Comparison of ENCODE assay signal across 14 cellular contexts in the genomic region with DNA sequence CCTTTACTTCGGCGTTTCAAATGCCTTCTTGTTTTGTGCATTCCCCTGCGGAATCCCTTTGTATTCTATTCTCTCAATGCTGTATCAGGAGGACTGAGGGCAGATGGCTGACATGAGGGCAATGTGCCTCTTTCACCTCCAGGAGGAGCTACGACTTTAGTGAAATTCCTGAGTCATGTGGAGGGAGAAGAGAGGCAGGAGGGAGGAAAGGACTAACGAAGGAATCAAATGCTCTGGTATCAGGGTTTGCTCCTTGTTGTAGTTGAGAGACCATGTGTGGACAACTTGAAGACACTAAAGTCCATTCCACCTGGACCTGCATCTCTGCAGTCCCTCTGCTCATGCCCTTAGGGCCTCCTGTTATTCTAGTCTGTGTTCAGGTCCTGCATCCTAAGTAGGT. TPM values are rescaled to one million over a fixed set of nuclear protein-coding genes. Genes with fewer than 3 reads are reported as not detected.
DNase-seq lines count a peak whose midpoint lies in the region; ATAC-seq, FAIRE-seq and TF ChIP-seq lines count a peak whose summit lies in the region.
"Had no signal": no experiment of that assay in that cellular context is flagged by ENCODE, and none has a peak within 500 bp of the region (broad histone marks: within the 10 kb centered on the region; RNA-seq: fewer than 3 reads in every experiment).

No MANE protein-coding gene starts in this region.

- peak; percentile 40 for TF ChIP-seq CTCF in endothelial cell (IDR thresholded peaks at IDR 0.05; ENCODE audit: unreplicated experiment)

- H3K36me3 Mint-ChIP-seq in endothelial cell (ENCODE audit: low read depth, unreplicated experiment), result no peaks in the 10 kb centered on the region
- H3K36me3 Mint-ChIP-seq in activated CD8-positive, alpha-beta memory T cell treated with anti-CD3 and anti-CD28 coated beads, Interleukin-2, amount 10 ng/mL, durations not matched to agents 7 days and 5 days, result no peaks in the 10 kb centered on the region

- no peaks in the 10 kb centered on the region for H3K27me3 ChIP-seq in small intestine (ENCODE audit: control insufficient read depth in 2 of 2, insufficient read depth in 2 of 2, low read length in 2 of 2)

- CTCF ChIA-PET in activated CD8-positive, alpha-beta memory T cell treated with anti-CD3 and anti-CD28 coated beads, Interleukin-2, amount 10 ng/mL, durations not matched to agents 7 days and 5 days (lab: Charles Lee), result interaction anchor here (0.7 to 1.2 kb wide), 3 partner anchors 23 to 514 kb away, joined by 3 to 6 read pairs (median 3); no protein-coding TSS in a partner anchor

- FAIRE-seq in small intestine (lab: Jason Lieb, UNC), result no peak
- FAIRE-seq: HTR-8/SVneo had no signal

- no peaks in the 10 kb centered on the region for H3K36me3 ChIP-seq in small intestine (ENCODE audit: control insufficient read depth in 2 of 2, insufficient read depth in 2 of 2, low read length in 2 of 2)
- H3K36me3 ChIP-seq: sigmoid colon, SJCRH30 had no signal

- H3K27ac ChIP-seq in small intestine (ENCODE audit: low read depth in 1 of 2, low read length in 1 of 2), result no peak overlapping the region
- H3K27ac ChIP-seq: sigmoid colon, SJCRH30 had no signal

- peaks cover 4% of the 10 kb centered on the region for H3K27me3 Mint-ChIP-seq in endothelial cell (ENCODE audit: unreplicated experiment)
- peaks cover 33% of the 10 kb centered on the region for H3K27me3 Mint-ChIP-seq in activated CD8-positive, alpha-beta memory T cell treated with anti-CD3 and anti-CD28 coated beads, Interleukin-2, amount 10 ng/mL, durations not matched to agents 7 days and 5 days

- no peaks in the 10 kb centered on the region for H3K9me3 ChIP-seq in small intestine (ENCODE audit: control insufficient read depth, low read depth)
- H3K9me3 ChIP-seq: sigmoid colon, SJCRH30 had no signal

- no peaks in the 10 kb centered on the region for H3K9me3 Mint-ChIP-seq in endothelial cell (ENCODE audit: unreplicated experiment)
- H3K9me3 Mint-ChIP-seq in activated CD8-positive, alpha-beta memory T cell treated with anti-CD3 and anti-CD28 coated beads, Interleukin-2, amount 10 ng/mL, durations not matched to agents 7 days and 5 days (ENCODE audit: low read depth), result no peaks in the 10 kb centered on the region
- H3K9me3 Mint-ChIP-seq: dendritic cell treated with granulocyte-macrophage colony-stimulating factor and Interleukin-4, amounts not matched to agents 40 ng/mL and 50 ng/mL, for 4 days had no signal

- no peak overlapping the region for H3K27ac Mint-ChIP-seq in endothelial cell (ENCODE audit: unreplicated experiment)
- H3K27ac Mint-ChIP-seq in activated CD8-positive, alpha-beta memory T cell treated with anti-CD3 and anti-CD28 coated beads, Interleukin-2, amount 10 ng/mL, durations not matched to agents 7 days and 5 days, result no peak overlapping the region
- H3K27ac Mint-ChIP-seq: dendritic cell treated with granulocyte-macrophage colony-stimulating factor and Interleukin-4, amounts not matched to agents 40 ng/mL and 50 ng/mL, for 4 days had no signal

- ATAC-seq in activated CD8-positive, alpha-beta memory T cell treated with anti-CD3 and anti-CD28 coated beads, Interleukin-2, amount 10 ng/mL, durations not matched to agents 7 days and 5 days, result no peak
- no peak for ATAC-seq in GM18868 (IDR thresholded peaks at IDR 0.05; ENCODE audit: unreplicated experiment)

- H3K4me1 ChIP-seq in small intestine (ENCODE audit: control insufficient read depth in 2 of 2, insufficient read depth in 1 of 2, low read depth in 1 of 2, low read length in 1 of 2), result no peaks in the 10 kb centered on the region
- H3K4me1 ChIP-seq: sigmoid colon had no signal

- peak; percentile 3 for DNase-seq in SKM-1 treated with dmso at 0.1 percent for 144 hours (lab: John Stamatoyannopoulos, UW; ENCODE audit: unreplicated experiment)
- DNase-seq in SKM-1 (lab: John Stamatoyannopoulos, UW; ENCODE audit: unreplicated experiment), result no peak
- DNase-seq in NAMALWA (ENCODE audit: low spot score), result peak; percentile 40
- DNase-seq in endothelial cell (ENCODE audit: low spot score), result peak; percentile 44
- peak; percentile 40 for DNase-seq in small intestine
- no peak for DNase-seq in activated CD8-positive, alpha-beta memory T cell treated with anti-CD3 and anti-CD28 coated beads, Interleukin-2, amount 10 ng/mL, durations not matched to agents 7 days and 5 days
- DNase-seq in NCI-H446 treated with DMSO at 0.1 percent for 48 hours (lab: John Stamatoyannopoulos, UW), result no peak
- DNase-seq: kidney glomerular epithelial cell, sigmoid colon had no signal

- no peaks in the 10 kb centered on the region for H3K4me1 Mint-ChIP-seq in endothelial cell (ENCODE audit: unreplicated experiment)
- H3K4me1 Mint-ChIP-seq in activated CD8-positive, alpha-beta memory T cell treated with anti-CD3 and anti-CD28 coated beads, Interleukin-2, amount 10 ng/mL, durations not matched to agents 7 days and 5 days, result peaks cover 12% of the 10 kb centered on the region

- H3K4me3 Mint-ChIP-seq in endothelial cell (ENCODE audit: unreplicated experiment), result no peak overlapping the region
- H3K4me3 Mint-ChIP-seq in activated CD8-positive, alpha-beta memory T cell treated with anti-CD3 and anti-CD28 coated beads, Interleukin-2, amount 10 ng/mL, durations not matched to agents 7 days and 5 days, result no peak overlapping the region
- H3K4me3 Mint-ChIP-seq: dendritic cell treated with granulocyte-macrophage colony-stimulating factor and Interleukin-4, amounts not matched to agents 40 ng/mL and 50 ng/mL, for 4 days had no signal

- WGBS in small intestine, 3 donors, result 39 to 48% (median 46%) methylated on average over 5 of the region's 5 CpGs

- H3K4me3 ChIP-seq in small intestine (ENCODE audit: low read depth in 1 of 2, low read length in 2 of 2), result no peak overlapping the region
- H3K4me3 ChIP-seq: sigmoid colon, SJCRH30 had no signal

RNA-seq across cellular contexts. Expression of a gene that starts 40.2 kb away (rescaled TPM):
- total RNA-seq in endothelial cell (ENCODE audit: unreplicated experiment), result not detected
- polyA plus RNA-seq in small intestine, result not detected
- not detected for total RNA-seq in activated CD8-positive, alpha-beta memory T cell treated with anti-CD3 and anti-CD28 coated beads, Interleukin-2, amount 10 ng/mL, durations not matched to agents 7 days and 5 days
- total RNA-seq: sigmoid colon, SJCRH30 had no signal
- polyA plus RNA-seq: BJ, sigmoid colon had no signal

Comparison
In these comparisons a context has a peak if more than half of its experiments do, and no peak if none do; other contexts are left out.
1. DNase-seq: peak in SKM-1 treated with dmso at 0.1 percent for 144 hours (single experiment), NAMALWA (single experiment), endothelial cell (single experiment) and small intestine (single experiment); none in SKM-1 (single experiment), activated CD8-positive, alpha-beta memory T cell treated with anti-CD3 and anti-CD28 coated beads, Interleukin-2, amount 10 ng/mL, durations not matched to agents 7 days and 5 days (single experiment) and NCI-H446 treated with DMSO at 0.1 percent for 48 hours (single experiment).